Comparison of ENCODE assay signal across 9 cellular contexts in the genomic region with DNA sequence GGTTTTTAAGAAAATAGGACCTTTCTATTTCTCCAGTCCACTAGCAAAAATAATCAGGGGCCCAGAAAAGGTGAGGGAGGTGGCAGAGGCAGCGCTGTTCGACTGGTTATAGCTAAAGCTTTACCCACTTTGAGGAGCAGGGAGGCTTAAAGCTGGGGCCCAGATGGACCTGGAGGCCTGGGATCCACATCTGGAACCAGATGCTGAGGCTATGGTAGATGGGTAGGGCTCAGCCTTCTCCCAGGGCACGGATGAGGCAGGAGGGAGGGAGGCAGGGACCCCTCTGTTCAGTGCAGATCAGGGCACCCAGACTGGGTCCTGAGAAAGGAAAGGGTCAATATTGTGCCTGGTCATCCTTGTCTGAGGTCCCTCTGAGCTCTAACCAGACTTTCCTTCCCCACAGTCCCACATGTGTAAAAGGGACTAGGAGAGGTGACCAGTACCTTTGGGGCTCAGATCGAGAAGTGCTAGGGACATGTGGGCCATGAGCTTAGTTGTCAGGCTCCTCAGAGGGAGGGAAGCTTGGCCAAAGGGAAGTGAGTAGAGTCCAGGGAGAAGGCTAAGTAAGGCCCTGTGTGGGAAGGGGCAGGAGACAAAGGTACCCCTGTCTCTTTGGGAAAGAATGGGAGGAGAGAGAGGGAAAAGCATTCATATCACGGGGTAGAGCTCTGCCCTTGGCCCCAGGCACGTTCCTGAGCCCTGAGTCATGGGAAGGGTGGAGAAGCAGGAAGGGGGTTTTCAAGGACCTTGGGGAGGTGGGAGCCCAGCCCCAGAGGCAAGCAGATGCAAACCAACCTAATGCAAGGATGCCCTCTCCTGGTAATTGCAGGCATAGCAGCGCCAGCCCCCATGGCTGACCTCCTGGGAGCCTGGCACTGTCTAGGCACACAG. TPM values are rescaled to one million over a fixed set of nuclear protein-coding genes. Genes with fewer than 3 reads are reported as not detected.
DNase-seq lines count a peak whose midpoint lies in the region; ATAC-seq and TF ChIP-seq lines count a peak whose summit lies in the region.
"Had no signal": no experiment of that assay in that cellular context is flagged by ENCODE, and none has a peak within 500 bp of the region (broad histone marks: within the 10 kb centered on the region; RNA-seq: fewer than 3 reads in every experiment).

No MANE protein-coding gene starts in this region.

- H3K9me3 ChIP-seq in HUES6 (ENCODE audit: control insufficient read depth, insufficient read depth, low read depth, low read length) (no peaks in the 10 kb centered on the region), esophagus squamous epithelium (no peaks in the 10 kb centered on the region)
- H3K9me3 ChIP-seq in naive thymus-derived CD4-positive, alpha-beta T cell (ENCODE audit: control insufficient read depth in 2 of 3, low read length in 3 of 3) = no peaks in the 10 kb centered on the region

- POLR2A ChIA-PET in naive thymus-derived CD4-positive, alpha-beta T cell (lab: Charles Lee) = interaction anchor here (1.1 to 7.2 kb wide), 3 partner anchors 23 to 39 kb away, joined by 4 to 49 read pairs (median 24); no protein-coding TSS in a partner anchor

- DNase-seq in COLO668 (lab: John Stamatoyannopoulos, UW; ENCODE audit: unreplicated experiment) = peak; percentile 83
- DNase-seq in OCI-M1 (lab: John Stamatoyannopoulos, UW) = peak; percentile 89
- peak; percentile 91 to 92 for DNase-seq in activated T-cell treated with anti-CD3 and anti-CD28 coated beads, Interleukin-2, amount 50 U/mL, for 48 hours
- DNase-seq in esophagus squamous epithelium (lab: John Stamatoyannopoulos, UW) = no peak
- peak; percentile 55 to 83 (median 65) for DNase-seq in naive thymus-derived CD4-positive, alpha-beta T cell
- DNase-seq in stimulated activated naive B cell treated with anti-CD40 and anti-IgM and Interleukin-4, amounts not matched to agents 10 μg/mL and 1 μg/mL and 100 μg/mL, for 72 hours = peak; percentile 69

- intact Hi-C loops in esophagus squamous epithelium (cut with DNase I) = loop anchor here (2.0 kb wide), 1 partner anchor 33 kb away; no protein-coding TSS in a partner anchor
- intact Hi-C loops in naive thymus-derived CD4-positive, alpha-beta T cell (cut with micrococcal nuclease) = loop anchor here (1.0 kb wide), 2 partner anchors 34 to 40 kb away; no protein-coding TSS in a partner anchor

- peak; percentile 89 to 99 (median 98) for TF ChIP-seq CTCF in esophagus squamous epithelium (IDR thresholded peaks at IDR 0.05)

- peaks cover 24 to 52% (median 48%) of the 10 kb centered on the region in 7 donors for H3K4me1 Mint-ChIP-seq in naive thymus-derived CD4-positive, alpha-beta T cell
- H3K4me1 Mint-ChIP-seq in stimulated activated naive B cell treated with anti-CD40 and anti-IgM and Interleukin-4, amounts not matched to agents 10 μg/mL and 1 μg/mL and 100 μg/mL, for 72 hours = peaks cover 37 to 56% of the 10 kb centered on the region in 2 donors

- ATAC-seq in naive thymus-derived CD4-positive, alpha-beta T cell = peak; percentile 40
- ATAC-seq in stimulated activated naive B cell treated with anti-CD40 and anti-IgM and Interleukin-4, amounts not matched to agents 10 μg/mL and 1 μg/mL and 100 μg/mL, for 72 hours (replicated peaks) = peak; percentile 19 to 33
- ATAC-seq in HG03025 (IDR thresholded peaks at IDR 0.05; ENCODE audit: low FRiP score, unreplicated experiment) = no peak

- peak in 1 of 4 donors; percentile 16 for TF ChIP-seq POLR2A in esophagus squamous epithelium (IDR thresholded peaks at IDR 0.05)

- H3K4me1 ChIP-seq in HUES6 (ENCODE audit: control insufficient read depth, insufficient read depth, low read length) (peaks cover 40% of the 10 kb centered on the region), esophagus squamous epithelium (peaks cover 56 to 64% (median 58%) of the 10 kb centered on the region in 3 donors)
- H3K4me1 ChIP-seq in naive thymus-derived CD4-positive, alpha-beta T cell (ENCODE audit: control insufficient read depth in 2 of 2, insufficient read depth in 2 of 2, low read length in 2 of 2) = peaks cover 34 to 42% of the 10 kb centered on the region in 2 donors

- peak overlapping the region; percentile 83 for H3K27ac ChIP-seq in HUES6 (ENCODE audit: low read depth, low read length)
- peak overlapping the region; percentile 97 to 99 (median 98) for H3K27ac ChIP-seq in esophagus squamous epithelium
- H3K27ac ChIP-seq in naive thymus-derived CD4-positive, alpha-beta T cell (ENCODE audit: low read depth, low read length) = no peak overlapping the region

- H3K4me3 Mint-ChIP-seq in naive thymus-derived CD4-positive, alpha-beta T cell = peak overlapping the region in 4 of 10 donors; percentile 21 to 49 (median 26)
- H3K4me3 Mint-ChIP-seq in stimulated activated naive B cell treated with anti-CD40 and anti-IgM and Interleukin-4, amounts not matched to agents 10 μg/mL and 1 μg/mL and 100 μg/mL, for 72 hours = peak overlapping the region in 1 of 2 donors; percentile 2
- H3K4me3 Mint-ChIP-seq: T-helper 1 cell treated with Interleukin-12 subunit alpha and Interleukin-12 subunit beta and Interleukin-4 antibody, amounts not matched to agents 30 μg/mL and 1 μg/mL, for 36 hours had no signal

- 23 to 28% methylated on average over 6 to 7 of the region's 7 CpGs for WGBS in esophagus squamous epithelium, 2 donors

- H3K27me3 ChIP-seq in HUES6 (ENCODE audit: control insufficient read depth, insufficient read depth, low read length) (no peaks in the 10 kb centered on the region), esophagus squamous epithelium (no peaks in the 10 kb centered on the region)
- H3K27me3 ChIP-seq in naive thymus-derived CD4-positive, alpha-beta T cell (ENCODE audit: control insufficient read depth in 2 of 2, insufficient read depth in 2 of 2, low read length in 2 of 2) = no peaks in the 10 kb centered on the region

- H3K36me3 ChIP-seq in HUES6 (ENCODE audit: control insufficient read depth, insufficient read depth, low read length) (peaks cover 31% of the 10 kb centered on the region), esophagus squamous epithelium (peaks cover 38 to 53% (median 39%) of the 10 kb centered on the region in 3 donors)
- H3K36me3 ChIP-seq in naive thymus-derived CD4-positive, alpha-beta T cell (ENCODE audit: control insufficient read depth in 2 of 3, insufficient read depth in 3 of 3, low read length in 3 of 3) = no peaks in the 10 kb centered on the region

- peak overlapping the region in 6 of 9 donors; percentile 41 to 87 (median 67) for H3K27ac Mint-ChIP-seq in naive thymus-derived CD4-positive, alpha-beta T cell
- peak overlapping the region; percentile 32 for H3K27ac Mint-ChIP-seq in stimulated activated naive B cell treated with anti-CD40 and anti-IgM and Interleukin-4, amounts not matched to agents 10 μg/mL and 1 μg/mL and 100 μg/mL, for 72 hours
- H3K27ac Mint-ChIP-seq: T-helper 1 cell treated with Interleukin-12 subunit alpha and Interleukin-12 subunit beta and Interleukin-4 antibody, amounts not matched to agents 30 μg/mL and 1 μg/mL, for 36 hours had no signal

- H3K9ac ChIP-seq in HUES6 (ENCODE audit: low read length) = peak overlapping the region; percentile 76

- peak overlapping the region; percentile 10 for H3K4me3 ChIP-seq in HUES6 (ENCODE audit: low read depth, low read length)
- peak overlapping the region in 2 of 4 donors; percentile 17 to 46 for H3K4me3 ChIP-seq in esophagus squamous epithelium
- no peak overlapping the region for H3K4me3 ChIP-seq in naive thymus-derived CD4-positive, alpha-beta T cell (ENCODE audit: low read length)

- H3K36me3 Mint-ChIP-seq in naive thymus-derived CD4-positive, alpha-beta T cell = no peaks in the 10 kb centered on the region
- peaks cover 26 to 27% of the 10 kb centered on the region in 2 donors for H3K36me3 Mint-ChIP-seq in stimulated activated naive B cell treated with anti-CD40 and anti-IgM and Interleukin-4, amounts not matched to agents 10 μg/mL and 1 μg/mL and 100 μg/mL, for 72 hours

- H3K9me3 Mint-ChIP-seq in naive thymus-derived CD4-positive, alpha-beta T cell = peaks cover 0 to 2% (median 0%) of the 10 kb centered on the region in 11 donors
- H3K9me3 Mint-ChIP-seq in stimulated activated naive B cell treated with anti-CD40 and anti-IgM and Interleukin-4, amounts not matched to agents 10 μg/mL and 1 μg/mL and 100 μg/mL, for 72 hours = no peaks in the 10 kb centered on the region
- H3K9me3 Mint-ChIP-seq: T-helper 1 cell treated with Interleukin-12 subunit alpha and Interleukin-12 subunit beta and Interleukin-4 antibody, amounts not matched to agents 30 μg/mL and 1 μg/mL, for 36 hours had no signal

- H3K27me3 Mint-ChIP-seq in naive thymus-derived CD4-positive, alpha-beta T cell = peaks cover 0 to 25% (median 0%) of the 10 kb centered on the region in 5 donors
- peaks cover 6 to 8% of the 10 kb centered on the region in 2 donors for H3K27me3 Mint-ChIP-seq in stimulated activated naive B cell treated with anti-CD40 and anti-IgM and Interleukin-4, amounts not matched to agents 10 μg/mL and 1 μg/mL and 100 μg/mL, for 72 hours

- CTCF ChIA-PET in naive thymus-derived CD4-positive, alpha-beta T cell (lab: Charles Lee) = interaction anchor here (0.6 to 13.5 kb wide), 16 partner anchors 11 to 461 kb away, joined by 3 to 340 read pairs (median 3); a partner anchor contains a TSS

RNA-seq across cellular contexts. Expression of a gene that starts 15.4 kb away (rescaled TPM):
- 100 to 1,000 TPM; 322 to 480 (median 403) TPM for total RNA-seq in esophagus squamous epithelium
- total RNA-seq in naive thymus-derived CD4-positive, alpha-beta T cell = 100 to 1,000 TPM in 2 of 5 experiments, 10 to 100 TPM in 1, 1 to 10 TPM in 2; 5.5 to 470 (median 18.0) TPM
- polyA plus RNA-seq in naive thymus-derived CD4-positive, alpha-beta T cell = under 1 TPM in 1 of 2 donors, not detected in 1; 0.20 TPM

RNA-seq across cellular contexts. Expression of a gene that starts 23.5 kb away (rescaled TPM):
- 10 to 100 TPM; 21.4 to 36.6 (median 23.1) TPM for total RNA-seq in esophagus squamous epithelium
- 10 to 100 TPM in 1 of 5 experiments, 1 to 10 TPM in 4; 1.8 to 48.6 (median 3.8) TPM for total RNA-seq in naive thymus-derived CD4-positive, alpha-beta T cell
- under 1 TPM; 0.06 to 0.24 TPM for polyA plus RNA-seq in naive thymus-derived CD4-positive, alpha-beta T cell

RNA-seq across cellular contexts. Expression of a gene that starts 47.7 kb away (rescaled TPM):
- 1 to 10 TPM in 1 of 4 donors, under 1 TPM in 3; 0.15 to 1.4 (median 0.65) TPM for total RNA-seq in esophagus squamous epithelium
- under 1 TPM in 4 of 5 experiments, not detected in 1; 0.05 to 0.15 (median 0.13) TPM for total RNA-seq in naive thymus-derived CD4-positive, alpha-beta T cell
- not detected for polyA plus RNA-seq in naive thymus-derived CD4-positive, alpha-beta T cell
